Comparison of ENCODE assay signal across 19 cellular contexts in the genomic region with DNA sequence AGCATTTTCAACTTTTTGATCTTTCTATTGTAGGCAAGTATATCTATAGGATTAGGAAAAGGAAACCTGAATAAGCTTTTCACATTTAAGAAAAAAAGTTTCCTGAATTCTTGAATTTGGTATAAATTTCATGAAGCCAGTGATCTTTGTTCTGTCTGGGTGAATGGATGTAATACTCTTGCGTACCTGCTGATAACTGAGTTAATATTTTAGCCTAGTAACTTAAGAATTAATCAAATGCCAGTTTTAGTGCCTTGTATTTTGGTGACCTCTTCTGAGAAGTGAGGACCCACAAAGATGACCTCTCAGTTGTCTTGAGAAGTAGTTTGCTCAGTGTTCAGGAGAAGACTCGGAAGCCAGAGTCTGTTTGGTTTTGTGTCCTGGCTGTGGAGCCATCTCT.
DNase-seq lines count a peak whose midpoint lies in the region; ATAC-seq, FAIRE-seq and TF ChIP-seq lines count a peak whose summit lies in the region.
"Had no signal": no experiment of that assay in that cellular context is flagged by ENCODE, and none has a peak within 500 bp of the region (broad histone marks: within the 10 kb centered on the region; RNA-seq: fewer than 3 reads in every experiment).

No MANE protein-coding gene starts in this region.

- no peaks in the 10 kb centered on the region for H3K27me3 Mint-ChIP-seq in endodermal cell (ENCODE audit: insufficient read depth)
- no peaks in the 10 kb centered on the region for H3K27me3 Mint-ChIP-seq in nephron progenitor cell (ENCODE audit: low read depth, poor library complexity)
- H3K27me3 Mint-ChIP-seq: CD8-positive, alpha-beta memory T cell had no signal

- no peak overlapping the region for H3K9ac ChIP-seq in endodermal cell (ENCODE audit: extremely low read depth, low read length, poor library complexity, severe bottlenecking)

- DNase-seq in H54 (ENCODE audit: insufficient read length, low spot score) (no peak), endodermal cell (no peak), nephron progenitor cell (no peak), T-helper 1 cell (no peak)
- DNase-seq in stimulated activated CD4-positive, alpha-beta T cell treated with anti-CD3 and anti-CD28 coated beads, Interleukin-2, amount 100 ng/mL, for 48 hours = no peak
- DNase-seq: 8988T; C1 segment of cervical spinal cord; CD8-positive, alpha-beta memory T cell; DMS 273 treated with DMSO at 0.1 percent for 48 hours; DMS79; EL; GDM1; HFFc6 had no signal

- H3K9me3 ChIP-seq in endodermal cell (ENCODE audit: control insufficient read depth, low read length) = no peaks in the 10 kb centered on the region
- H3K9me3 ChIP-seq: HAP-1 had no signal

- H3K4me1 Mint-ChIP-seq in endodermal cell (peaks cover 3% of the 10 kb centered on the region), nephron progenitor cell (no peaks in the 10 kb centered on the region)
- H3K4me1 Mint-ChIP-seq: GM23338 had no signal

- FAIRE-seq in A204.1 (lab: Jason Lieb, UNC) (peak; percentile 59), H54 (lab: Jason Lieb, UNC) (peak; percentile 23)
- FAIRE-seq: D721Med, GM12878 had no signal

- H3K27me3 ChIP-seq in endodermal cell (ENCODE audit: control insufficient read depth, insufficient read depth, low read length, poor library complexity, severe bottlenecking) = no peaks in the 10 kb centered on the region

- WGBS in endodermal cell (ENCODE audit: insufficient coverage in 1 of 2, insufficient read length in 1 of 2), 2 experiments = 88 to 96% methylated on average over 1 to 2 of the region's 2 CpGs

- H3K27ac Mint-ChIP-seq in endodermal cell (peak overlapping the region; percentile 62), nephron progenitor cell (peak overlapping the region; percentile 68)
- H3K27ac Mint-ChIP-seq: HFFc6 had no signal

- no peak for TF ChIP-seq POLR2A in H54 (IDR thresholded peaks at IDR 0.05; ENCODE audit: low read depth, low read length)

- peaks cover 68% of the 10 kb centered on the region for H3K36me3 ChIP-seq in endodermal cell (ENCODE audit: control insufficient read depth, insufficient read depth, low read length)

- H3K4me3 Mint-ChIP-seq in endodermal cell (no peak overlapping the region), nephron progenitor cell (no peak overlapping the region)
- H3K4me3 Mint-ChIP-seq: CD8-positive, alpha-beta memory T cell; GM23338; HFFc6 had no signal

- no peaks in the 10 kb centered on the region for H3K4me1 ChIP-seq in endodermal cell (ENCODE audit: control insufficient read depth, insufficient read depth, low read length)
- H3K4me1 ChIP-seq: HAP-1 had no signal

- H3K4me3 ChIP-seq in endodermal cell (ENCODE audit: low read length) = no peak overlapping the region
- H3K4me3 ChIP-seq: GM12878, GM23338, HAP-1 had no signal

- no peak for TF ChIP-seq CTCF in endodermal cell (conservative IDR thresholded peaks at IDR 0.05)
- no peak for TF ChIP-seq CTCF in nephron progenitor cell (IDR thresholded peaks at IDR 0.05)

- no peaks in the 10 kb centered on the region for H3K9me3 Mint-ChIP-seq in endodermal cell
- no peaks in the 10 kb centered on the region for H3K9me3 Mint-ChIP-seq in nephron progenitor cell
- H3K9me3 Mint-ChIP-seq: CD8-positive, alpha-beta memory T cell; GM23338; HFFc6 had no signal

- ATAC-seq in GM18511 (IDR thresholded peaks at IDR 0.05; ENCODE audit: unreplicated experiment) = no peak
- ATAC-seq: GM12878, GM23338 had no signal

- H3K27ac ChIP-seq in endodermal cell (ENCODE audit: low read depth, low read length) = no peak overlapping the region

- H3K36me3 Mint-ChIP-seq in endodermal cell (ENCODE audit: low read depth) (peaks cover 48% of the 10 kb centered on the region), nephron progenitor cell (ENCODE audit: low read depth) (peaks cover 29% of the 10 kb centered on the region)
